9 cellular contexts compared by ENCODE assay signal in genomic region chr10:89563861-89564478, GRCh38. TPM values are rescaled to one million over a fixed set of nuclear protein-coding genes. Genes with fewer than 3 reads are reported as not detected.
A peak's percentile ranks its signal among the peaks of the same experiment; 100 is the strongest.
DNase-seq lines count a peak whose midpoint lies in the region; ATAC-seq, FAIRE-seq and TF ChIP-seq lines count a peak whose summit lies in the region.
"Had no signal": no experiment of that assay in that cellular context is flagged by ENCODE, and none has a peak within 500 bp of the region (broad histone marks: within the 10 kb centered on the region; RNA-seq: fewer than 3 reads in every experiment).

No MANE protein-coding gene starts in this region.

- CTCF ChIA-PET in activated CD8-positive, alpha-beta memory T cell treated with anti-CD3 and anti-CD28 coated beads, Interleukin-2, amount 10 ng/mL, durations not matched to agents 7 days and 5 days (lab: Charles Lee) = interaction anchor here (1.0 to 1.6 kb wide), 4 partner anchors 19 to 140 kb away, joined by 3 to 10 read pairs (median 4); no protein-coding TSS in a partner anchor

- FAIRE-seq in endometrium (lab: Jason Lieb, UNC) = peak; percentile 99

- H3K27ac Mint-ChIP-seq in activated CD8-positive, alpha-beta memory T cell treated with anti-CD3 and anti-CD28 coated beads, Interleukin-2, amount 10 ng/mL, durations not matched to agents 7 days and 5 days = no peak overlapping the region
- H3K27ac Mint-ChIP-seq: stimulated activated naive CD8-positive, alpha-beta T cell treated with anti-CD3 and anti-CD28 coated beads, Interleukin-15, Interleukin-2, amounts not matched to agents 100 ng/mL and 50 ng/mL, for 24 hours had no signal

- H3K4me1 ChIP-seq in mucosa of descending colon (ENCODE audit: low read depth) = no peaks in the 10 kb centered on the region

- H3K9me3 Mint-ChIP-seq in activated CD8-positive, alpha-beta memory T cell treated with anti-CD3 and anti-CD28 coated beads, Interleukin-2, amount 10 ng/mL, durations not matched to agents 7 days and 5 days (ENCODE audit: low read depth) = no peaks in the 10 kb centered on the region
- H3K9me3 Mint-ChIP-seq: stimulated activated naive CD8-positive, alpha-beta T cell treated with anti-CD3 and anti-CD28 coated beads, Interleukin-15, Interleukin-2, amounts not matched to agents 100 ng/mL and 50 ng/mL, for 24 hours had no signal

- H3K4me3 Mint-ChIP-seq in activated CD8-positive, alpha-beta memory T cell treated with anti-CD3 and anti-CD28 coated beads, Interleukin-2, amount 10 ng/mL, durations not matched to agents 7 days and 5 days = no peak overlapping the region
- H3K4me3 Mint-ChIP-seq: stimulated activated naive CD8-positive, alpha-beta T cell treated with anti-CD3 and anti-CD28 coated beads, Interleukin-15, Interleukin-2, amounts not matched to agents 100 ng/mL and 50 ng/mL, for 24 hours had no signal

- H3K4me1 Mint-ChIP-seq in activated CD8-positive, alpha-beta memory T cell treated with anti-CD3 and anti-CD28 coated beads, Interleukin-2, amount 10 ng/mL, durations not matched to agents 7 days and 5 days = no peaks in the 10 kb centered on the region

- no peaks in the 10 kb centered on the region for H3K36me3 ChIP-seq in mucosa of descending colon (ENCODE audit: low read depth)

- no peaks in the 10 kb centered on the region for H3K9me3 ChIP-seq in mucosa of descending colon

- H3K36me3 Mint-ChIP-seq in activated CD8-positive, alpha-beta memory T cell treated with anti-CD3 and anti-CD28 coated beads, Interleukin-2, amount 10 ng/mL, durations not matched to agents 7 days and 5 days = no peaks in the 10 kb centered on the region

- H3K27ac ChIP-seq in HL-60 (replicated peaks) = no peak overlapping the region

- H3K4me3 ChIP-seq in HL-60 (replicated peaks; ENCODE audit: insufficient read depth, low read length) (no peak overlapping the region), mucosa of descending colon (no peak overlapping the region)

- no peak for DNase-seq in activated CD8-positive, alpha-beta memory T cell treated with anti-CD3 and anti-CD28 coated beads, Interleukin-2, amount 10 ng/mL, durations not matched to agents 7 days and 5 days
- DNase-seq in activated CD8-positive, alpha-beta memory T cell treated with anti-CD3 and anti-CD28 coated beads, Interleukin-2, amount 50 U/mL, for 4 hours = no peak
- DNase-seq in HL-60 (ENCODE audit: low read depth in 1 of 2, low spot score in 1 of 2) (peak; percentile 6 to 26), RPMI8226 (peak; percentile 57), mucosa of descending colon (peak in 1 of 3 donors; percentile 57)

- intact Hi-C loops in mucosa of descending colon (cut with DNase I, micrococcal nuclease) = loop anchor here (2.0 to 10.0 kb wide), 2 partner anchors 137 to 309 kb away; partner anchors contain the start of gene LIPA (in 1 of the 2)

- peaks cover 10% of the 10 kb centered on the region for H3K27me3 ChIP-seq in HL-60 (ENCODE audit: insufficient read depth, poor library complexity, severe bottlenecking)

- peaks cover 41% of the 10 kb centered on the region for H3K27me3 Mint-ChIP-seq in activated CD8-positive, alpha-beta memory T cell treated with anti-CD3 and anti-CD28 coated beads, Interleukin-2, amount 10 ng/mL, durations not matched to agents 7 days and 5 days

- TF ChIP-seq CTCF in HL-60 (IDR thresholded peaks at IDR 0.05; ENCODE audit: insufficient read depth, low read length) (peak; percentile 36), mucosa of descending colon (IDR thresholded peaks at IDR 0.05) (peak; percentile 37)

- ATAC-seq in activated CD8-positive, alpha-beta memory T cell treated with anti-CD3 and anti-CD28 coated beads, Interleukin-2, amount 10 ng/mL, durations not matched to agents 7 days and 5 days = peak; percentile 49
- peak; percentile 53 for ATAC-seq in mucosa of descending colon
- ATAC-seq in HG03135 (IDR thresholded peaks at IDR 0.05; ENCODE audit: unreplicated experiment) = no peak
- no peak for ATAC-seq in GM21390 (IDR thresholded peaks at IDR 0.05; ENCODE audit: unreplicated experiment)

RNA-seq across cellular contexts. Expression of gene SLC16A12, which starts 28.6 kb away (rescaled TPM):
- total RNA-seq in activated CD8-positive, alpha-beta memory T cell treated with anti-CD3 and anti-CD28 coated beads, Interleukin-2, amount 10 ng/mL, durations not matched to agents 7 days and 5 days = not detected
- total RNA-seq in mucosa of descending colon = under 1 TPM; 0.12 to 0.47 (median 0.23) TPM

Comparison
In these comparisons a context has a peak if more than half of its experiments do, and no peak if none do; other contexts are left out.
1. ATAC-seq: peak in activated CD8-positive, alpha-beta memory T cell treated with anti-CD3 and anti-CD28 coated beads, Interleukin-2, amount 10 ng/mL, durations not matched to agents 7 days and 5 days (single experiment) and mucosa of descending colon (single experiment); none in HG03135 (single experiment) and GM21390 (single experiment).
2. DNase-seq: peak in HL-60 (2 of 2) and RPMI8226 (single experiment); none in activated CD8-positive, alpha-beta memory T cell treated with anti-CD3 and anti-CD28 coated beads, Interleukin-2, amount 10 ng/mL, durations not matched to agents 7 days and 5 days (single experiment) and activated CD8-positive, alpha-beta memory T cell treated with anti-CD3 and anti-CD28 coated beads, Interleukin-2, amount 50 U/mL, for 4 hours (single experiment).